17 cellular contexts compared by ENCODE assay signal in the genomic region with DNA sequence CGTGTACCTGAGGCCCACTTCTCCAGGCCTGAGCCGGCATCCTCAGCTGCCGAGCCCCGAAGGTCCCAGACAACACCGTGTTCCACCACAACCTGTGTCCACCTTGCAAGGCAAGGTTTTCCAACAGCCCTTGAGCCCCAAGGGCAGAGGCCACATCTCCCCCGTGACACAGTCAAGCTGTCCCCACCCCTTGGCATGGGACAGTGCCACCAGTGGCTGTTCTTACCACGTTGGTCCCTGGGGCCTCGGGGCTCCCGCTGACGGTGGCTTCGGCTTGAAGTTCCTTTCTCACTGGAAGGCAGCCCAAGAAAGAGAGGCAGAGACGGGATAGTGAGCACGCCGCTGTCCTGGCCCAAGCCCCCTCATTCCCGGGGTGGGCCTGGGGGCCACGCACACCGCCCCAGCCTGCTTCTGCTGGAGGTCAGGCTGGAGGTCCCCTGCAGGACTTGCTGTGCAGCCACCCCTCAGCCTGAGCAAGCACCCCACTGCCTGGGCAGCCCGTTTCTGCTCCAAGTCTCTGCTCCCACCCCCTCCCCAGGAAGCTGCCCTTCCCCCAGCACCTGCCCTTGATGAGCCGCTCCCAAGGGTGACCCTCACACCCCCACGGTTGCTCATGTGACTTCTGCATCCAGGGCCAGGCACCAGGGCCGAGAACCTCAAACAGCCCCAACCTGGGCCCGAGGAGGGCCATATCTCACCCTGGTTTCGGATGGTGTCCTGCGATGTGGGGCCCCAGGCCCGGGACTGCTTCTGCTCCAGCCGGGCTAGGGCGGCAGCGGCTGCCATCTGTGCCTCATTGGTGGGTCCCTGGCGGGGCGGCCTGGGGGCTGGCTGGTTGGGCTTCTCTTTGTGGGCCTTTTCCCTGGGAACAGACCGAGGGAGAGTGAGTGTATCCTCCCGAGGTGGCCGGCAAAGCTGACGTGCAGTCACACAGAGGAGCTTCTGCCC.
"Had no signal": no experiment of that assay in that cellular context is flagged by ENCODE, and none has a peak within 500 bp of the region (broad histone marks: within the 10 kb centered on the region; RNA-seq: fewer than 3 reads in every experiment).

No MANE protein-coding gene starts in this region.

- H3K9me3 Mint-ChIP-seq: activated naive CD8-positive, alpha-beta T cell treated with anti-CD3 and anti-CD28 coated beads for 36 hours; neural progenitor cell had no signal

- H3K27ac ChIP-seq: cardiac muscle cell, colonic mucosa, neural progenitor cell, parathyroid adenoma had no signal

- H3K36me3 ChIP-seq: neural progenitor cell had no signal

- H2AFZ ChIP-seq: neural progenitor cell, parathyroid adenoma had no signal

- H3K4me3 Mint-ChIP-seq: activated naive CD8-positive, alpha-beta T cell treated with anti-CD3 and anti-CD28 coated beads for 36 hours; neural progenitor cell had no signal

- H3K27me3 ChIP-seq: cardiac muscle cell, colonic mucosa, neural progenitor cell, thyroid gland had no signal

- H3K9me3 ChIP-seq: colonic mucosa, thyroid gland had no signal

- FAIRE-seq: astrocyte, urothelium cell line had no signal

- H3K4me2 ChIP-seq: neural progenitor cell had no signal

- H3K4me3 ChIP-seq: cardiac muscle cell, colonic mucosa, neural progenitor cell, skin epidermis, thyroid gland had no signal

- H3K9ac ChIP-seq: neural progenitor cell, parathyroid adenoma had no signal

- H3K27ac Mint-ChIP-seq: activated naive CD8-positive, alpha-beta T cell treated with anti-CD3 and anti-CD28 coated beads for 36 hours; neural progenitor cell had no signal

- DNase-seq: activated CD4-positive, alpha-beta T cell treated with anti-CD3 and anti-CD28 coated beads, Interleukin-2, amount 50 U/mL, for 4 hours; activated CD4-positive, CD25-positive, alpha-beta regulatory T cell treated with anti-CD3 and anti-CD28 coated beads, Interleukin-2, amount 50 U/mL, for 72 hours; activated gamma-delta T cell treated with Interleukin-2 at 50 U/mL for 16 hours; activated naive CD8-positive, alpha-beta T cell treated with anti-CD3 and anti-CD28 coated beads for 36 hours; activated T-cell treated with anti-CD3 and anti-CD28 coated beads, Interleukin-2, amount 50 U/mL, for 48 hours; colonic mucosa; effector CD8-positive, alpha-beta T cell; foreskin melanocyte; retina; T-helper 2 cell; thyroid gland had no signal
